ENCODE assay signal across 6 cellular contexts in the genomic region with DNA sequence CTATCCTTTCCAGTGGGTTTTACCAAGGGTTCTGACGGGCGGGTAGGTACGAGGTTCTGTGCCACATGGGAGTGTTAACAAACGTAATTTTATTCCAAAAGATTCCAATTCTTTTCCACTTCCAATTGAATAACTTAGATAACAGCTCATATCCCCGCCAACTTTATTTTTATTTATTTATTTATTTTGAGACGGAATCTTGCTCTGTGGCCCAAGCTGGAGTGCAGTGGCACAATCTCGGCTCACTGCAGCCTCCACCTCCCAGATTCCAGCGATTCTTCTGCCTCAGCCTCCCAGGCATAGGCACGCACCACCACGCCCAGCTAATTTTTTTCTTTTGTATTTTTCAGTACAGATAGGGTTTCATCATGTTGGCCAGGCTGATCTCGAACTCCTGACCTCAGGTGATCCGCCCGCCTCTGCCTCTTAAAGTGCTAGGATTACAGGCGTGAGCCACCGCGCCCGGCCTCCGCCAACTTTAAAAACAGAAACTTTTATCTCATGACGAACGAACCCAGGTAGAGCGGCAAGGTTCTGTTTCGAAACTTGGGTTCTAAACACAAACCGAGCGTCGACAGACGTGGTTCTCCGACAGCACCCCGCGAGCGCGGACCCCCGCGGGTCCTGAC. TPM values are rescaled to one million over a fixed set of nuclear protein-coding genes. Genes with fewer than 3 reads are reported as not detected.
DNase-seq lines count a peak whose midpoint lies in the region; ATAC-seq and TF ChIP-seq lines count a peak whose summit lies in the region.

No MANE protein-coding gene starts in this region.

- H3K9me3 Mint-ChIP-seq in CD14-positive monocyte, result no peaks in the 10 kb centered on the region

- peak overlapping the region; percentile 35 for H2AFZ ChIP-seq in osteoblast (ENCODE audit: low read length)

- peak overlapping the region; percentile 79 for H3K4me2 ChIP-seq in osteoblast (ENCODE audit: insufficient read depth, low read length)

- H3K27ac Mint-ChIP-seq in CD14-positive monocyte, result peak overlapping the region; percentile 76 to 92 (median 82)

- peaks cover 21% of the 10 kb centered on the region for H3K79me2 ChIP-seq in osteoblast (ENCODE audit: insufficient read depth, low read length)

- H3K27me3 ChIP-seq in osteoblast (ENCODE audit: insufficient read depth, low read length), result no peaks in the 10 kb centered on the region

- peak overlapping the region; percentile 53 for H3K27ac ChIP-seq in osteoblast (ENCODE audit: low read depth, low read length)

- peaks cover 15% of the 10 kb centered on the region for H3K4me1 ChIP-seq in osteoblast (ENCODE audit: insufficient read depth, low read length)

- peak overlapping the region; percentile 87 to 92 for H3K4me3 Mint-ChIP-seq in CD14-positive monocyte

- no peak for ATAC-seq in HG02763 (IDR thresholded peaks at IDR 0.05; ENCODE audit: unreplicated experiment)

- TF ChIP-seq CTCF in CD14-positive monocyte (IDR thresholded peaks at IDR 0.05), result no peak
- no peak for TF ChIP-seq CTCF in osteoblast (IDR thresholded peaks at IDR 0.05; ENCODE audit: extremely low read depth, low read depth, low read length)

- no peak for DNase-seq in CD14-positive monocyte (ENCODE audit: low spot score)
- peak; percentile 68 for DNase-seq in NCI-H69 (lab: John Stamatoyannopoulos, UW)
- DNase-seq in central memory CD4-positive, alpha-beta T cell, result peak; percentile 32
- DNase-seq in osteoblast (ENCODE audit: insufficient read length, low spot score, missing footprints), result no peak
- no peak for DNase-seq in pons (ENCODE audit: low spot score)

- H4K20me1 ChIP-seq in osteoblast (ENCODE audit: insufficient read depth, low read length), result peaks cover 12% of the 10 kb centered on the region

- H3K36me3 Mint-ChIP-seq in CD14-positive monocyte, result peaks cover 31 to 56% of the 10 kb centered on the region in 2 donors

- peak overlapping the region; percentile 81 for H3K4me3 ChIP-seq in osteoblast (ENCODE audit: insufficient read depth, low read length)

- peaks cover 39% of the 10 kb centered on the region for H3K36me3 ChIP-seq in osteoblast (ENCODE audit: insufficient read depth, low read length)

- H3K4me1 Mint-ChIP-seq in CD14-positive monocyte, result peaks cover 15% of the 10 kb centered on the region

- no peaks in the 10 kb centered on the region for H3K9me3 ChIP-seq in osteoblast (ENCODE audit: low read depth, low read length)

- intact Hi-C loops in CD14-positive monocyte (cut with micrococcal nuclease), result loop anchor here in 1 of 2 donors (5.0 to 10.0 kb wide), 2 partner anchors 53 to 246 kb away; a partner anchor contains a TSS

- H3K27me3 Mint-ChIP-seq in CD14-positive monocyte (ENCODE audit: low read depth in 3 of 3), result no peaks in the 10 kb centered on the region

RNA-seq across cellular contexts. Expression of a gene that starts 0.6 kb away (rescaled TPM):
- 10 to 100 TPM; 52.3 to 74.5 TPM for polyA plus RNA-seq in CD14-positive monocyte
- total RNA-seq in osteoblast, result 42.3 and 44.5 TPM in 2 replicates

RNA-seq across cellular contexts. Expression of a gene that starts 14.5 kb away (rescaled TPM):
- not detected for polyA plus RNA-seq in CD14-positive monocyte
- total RNA-seq in osteoblast, result 0.72 and 0.88 TPM in 2 replicates

RNA-seq across cellular contexts. Expression of a gene that starts 17.2 kb away (rescaled TPM):
- polyA plus RNA-seq in CD14-positive monocyte, result 100 to 1,000 TPM in 1 of 2 donors, 10 to 100 TPM in 1; 93.7 to 106 TPM
- 64.2 and 81.1 TPM in 2 replicates for total RNA-seq in osteoblast

RNA-seq across cellular contexts. Expression of a gene that starts 27.4 kb away (rescaled TPM):
- polyA plus RNA-seq in CD14-positive monocyte, result 1 to 10 TPM; 4.9 to 5.8 TPM
- 30.9 and 31.5 TPM in 2 replicates for total RNA-seq in osteoblast

RNA-seq across cellular contexts. Expression of a gene that starts 36.1 kb away (rescaled TPM):
- 10 to 100 TPM in 1 of 2 donors, 1 to 10 TPM in 1; 7.2 to 20.2 TPM for polyA plus RNA-seq in CD14-positive monocyte
- total RNA-seq in osteoblast, result 14.1 and 14.4 TPM in 2 replicates

Comparison
In these comparisons a context has a peak if more than half of its experiments do, and no peak if none do; other contexts are left out.
1. DNase-seq: peak in NCI-H69 (single experiment) and central memory CD4-positive, alpha-beta T cell (single experiment); none in CD14-positive monocyte (single experiment), osteoblast (single experiment) and pons (single experiment).